ENCODE assay signal across 27 cellular contexts in genomic region chr11:119952441-119952840, GRCh38.
"Had no signal": no experiment of that assay in that cellular context is flagged by ENCODE, and none has a peak within 500 bp of the region (broad histone marks: within the 10 kb centered on the region; RNA-seq: fewer than 3 reads in every experiment).

No MANE protein-coding gene starts in this region.

- FAIRE-seq: small intestine, urothelium cell line had no signal

- H3K4me3 ChIP-seq: neural progenitor cell, ovary, psoas muscle, right lobe of liver, sigmoid colon, stomach, thoracic aorta, thyroid gland, tibial nerve, upper lobe of left lung, vagina had no signal

- H3K79me2 ChIP-seq: parathyroid adenoma had no signal

- ATAC-seq: psoas muscle; right cardiac atrium; right lobe of liver; stimulated activated effector memory CD8-positive, alpha-beta T cell treated with anti-CD3 and anti-CD28 coated beads, Interleukin-12 subunit alpha, Interleukin-12 subunit beta, amount 100 ng/mL, for 72 hours; stimulated activated naive B cell treated with anti-CD40 and anti-IgM and Interleukin-4, amounts not matched to agents 10 μg/mL and 1 μg/mL and 100 μg/mL, for 72 hours had no signal

- H3K9me3 ChIP-seq: ovary, psoas muscle, right lobe of liver, sigmoid colon, stomach, thoracic aorta, thyroid gland, tibial nerve, upper lobe of left lung, vagina had no signal

- H3K27ac Mint-ChIP-seq: nephron; neural progenitor cell; progenitor cell of endocrine pancreas; stimulated activated effector memory CD8-positive, alpha-beta T cell treated with anti-CD3 and anti-CD28 coated beads, Interleukin-12 subunit alpha, Interleukin-12 subunit beta, amount 100 ng/mL, for 72 hours; stimulated activated naive B cell treated with anti-CD40 and anti-IgM and Interleukin-4, amounts not matched to agents 10 μg/mL and 1 μg/mL and 100 μg/mL, for 72 hours; stimulated activated naive CD8-positive, alpha-beta T cell treated with anti-CD3 and anti-CD28 coated beads, Interleukin-15, Interleukin-2, amounts not matched to agents 100 ng/mL and 50 ng/mL, for 24 hours had no signal

- H2AFZ ChIP-seq: neural progenitor cell, parathyroid adenoma had no signal

- H3K36me3 ChIP-seq: neural progenitor cell, ovary, right lobe of liver, sigmoid colon, stomach, thoracic aorta, thyroid gland, tibial nerve, upper lobe of left lung, vagina had no signal

- H3K4me1 ChIP-seq: neural progenitor cell, parathyroid adenoma, psoas muscle, right lobe of liver, sigmoid colon, stomach, thyroid gland, tibial nerve, upper lobe of left lung, vagina had no signal

- H3K9me3 Mint-ChIP-seq: nephron; neural progenitor cell; stimulated activated effector memory CD8-positive, alpha-beta T cell treated with anti-CD3 and anti-CD28 coated beads, Interleukin-12 subunit alpha, Interleukin-12 subunit beta, amount 100 ng/mL, for 72 hours; stimulated activated naive B cell treated with anti-CD40 and anti-IgM and Interleukin-4, amounts not matched to agents 10 μg/mL and 1 μg/mL and 100 μg/mL, for 72 hours; stimulated activated naive CD8-positive, alpha-beta T cell treated with anti-CD3 and anti-CD28 coated beads, Interleukin-15, Interleukin-2, amounts not matched to agents 100 ng/mL and 50 ng/mL, for 24 hours had no signal

- H3K27me3 ChIP-seq: neural progenitor cell, ovary, right lobe of liver, thyroid gland, upper lobe of left lung, vagina had no signal

- H3K27ac ChIP-seq: neural progenitor cell, ovary, parathyroid adenoma, psoas muscle, right lobe of liver, sigmoid colon, stomach, thoracic aorta, thyroid gland, tibial nerve, upper lobe of left lung, vagina had no signal

- DNase-seq: occipital lobe; ovary; psoas muscle; right cardiac atrium; right lobe of liver; sigmoid colon; small intestine; stimulated activated CD4-positive, alpha-beta T cell treated with anti-CD3 and anti-CD28 coated beads, Interleukin-15, amount 100 ng/mL, for 24 hours; stimulated activated CD4-positive, alpha-beta T cell treated with anti-CD3 and anti-CD28 coated beads, Interleukin-2, amount 100 ng/mL, for 24 hours; stimulated activated CD4-positive, alpha-beta T cell treated with anti-CD3 and anti-CD28 coated beads, Interleukin-2, amount 100 ng/mL, for 48 hours; stimulated activated CD4-positive, alpha-beta T cell treated with anti-CD3 and anti-CD28 coated beads, Interleukin-4, amount 100 ng/mL, for 24 hours; stimulated activated naive B cell treated with anti-CD40 and anti-IgM and Interleukin-4, amounts not matched to agents 10 μg/mL and 1 μg/mL and 100 μg/mL, for 72 hours; stimulated activated naive CD4-positive, alpha-beta T cell treated with Interleukin-2 at 50 U/mL for 16 hours; stomach; thyroid gland; trophoblast cell; upper lobe of left lung had no signal

- H3K4me3 Mint-ChIP-seq: nephron; neural progenitor cell; stimulated activated effector memory CD8-positive, alpha-beta T cell treated with anti-CD3 and anti-CD28 coated beads, Interleukin-12 subunit alpha, Interleukin-12 subunit beta, amount 100 ng/mL, for 72 hours; stimulated activated naive B cell treated with anti-CD40 and anti-IgM and Interleukin-4, amounts not matched to agents 10 μg/mL and 1 μg/mL and 100 μg/mL, for 72 hours; stimulated activated naive CD8-positive, alpha-beta T cell treated with anti-CD3 and anti-CD28 coated beads, Interleukin-15, Interleukin-2, amounts not matched to agents 100 ng/mL and 50 ng/mL, for 24 hours had no signal

- H3K4me1 Mint-ChIP-seq: nephron; neural progenitor cell; stimulated activated effector memory CD8-positive, alpha-beta T cell treated with anti-CD3 and anti-CD28 coated beads, Interleukin-12 subunit alpha, Interleukin-12 subunit beta, amount 100 ng/mL, for 72 hours; stimulated activated naive B cell treated with anti-CD40 and anti-IgM and Interleukin-4, amounts not matched to agents 10 μg/mL and 1 μg/mL and 100 μg/mL, for 72 hours had no signal

- H3K36me3 Mint-ChIP-seq: neural progenitor cell; stimulated activated effector memory CD8-positive, alpha-beta T cell treated with anti-CD3 and anti-CD28 coated beads, Interleukin-12 subunit alpha, Interleukin-12 subunit beta, amount 100 ng/mL, for 72 hours; stimulated activated naive B cell treated with anti-CD40 and anti-IgM and Interleukin-4, amounts not matched to agents 10 μg/mL and 1 μg/mL and 100 μg/mL, for 72 hours had no signal

- H3K9ac ChIP-seq: neural progenitor cell, parathyroid adenoma had no signal

- H3K4me2 ChIP-seq: neural progenitor cell had no signal
